ENCODE assay signal across 8 cellular contexts in the genomic region with DNA sequence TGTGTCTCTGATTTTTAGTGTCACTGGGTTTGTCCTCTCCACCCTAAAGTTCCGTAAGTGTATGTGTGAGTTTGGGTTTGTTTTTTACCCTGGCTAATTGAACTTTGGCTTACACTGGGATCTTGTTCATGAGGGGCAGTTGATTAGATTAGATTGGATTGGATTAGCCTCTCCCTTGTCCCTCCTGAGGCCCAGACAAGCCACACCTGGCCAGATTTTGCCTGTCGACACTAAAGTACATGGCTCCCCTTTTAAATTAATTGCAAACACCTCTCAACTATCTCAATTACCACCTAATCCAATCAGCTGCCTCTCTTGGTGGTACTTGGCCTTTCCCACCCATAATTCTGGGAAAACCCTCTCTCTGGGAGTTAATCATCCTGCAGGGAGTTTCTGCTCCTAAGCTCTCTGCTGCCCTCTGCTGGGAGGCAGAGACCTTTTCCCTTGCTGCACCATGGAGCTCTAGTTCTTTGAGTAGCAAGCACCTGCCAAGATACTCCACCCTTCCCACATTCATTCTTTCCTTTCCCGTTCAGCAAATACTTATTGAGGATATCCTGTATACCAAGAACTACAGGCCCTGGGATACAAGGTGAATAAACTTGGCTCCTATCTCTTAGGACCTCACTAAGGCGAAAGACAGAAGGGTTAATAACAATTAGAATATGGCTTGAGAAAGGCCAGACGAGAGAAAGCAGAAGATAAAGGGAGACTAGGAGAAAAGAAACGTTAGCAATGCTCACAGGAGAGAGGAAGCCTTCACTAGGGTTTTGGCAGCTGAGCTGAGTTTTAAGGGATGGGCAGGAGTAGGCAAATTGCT. TPM values are rescaled to one million over a fixed set of nuclear protein-coding genes. Genes with fewer than 3 reads are reported as not detected.
DNase-seq lines count a peak whose midpoint lies in the region; ATAC-seq and TF ChIP-seq lines count a peak whose summit lies in the region.

No MANE protein-coding gene starts in this region.

- CTCF ChIA-PET in A673 (lab: Charles Lee): interaction anchor here (0.9 to 1.4 kb wide), 11 partner anchors 60 to 341 kb away, joined by 3 to 9 read pairs (median 4); partner anchors contain the start of gene MPHOSPH6

- POLR2A ChIA-PET in A673 (lab: Charles Lee; ENCODE audit: low non-redundant PET): no interaction called here

- H3K9me3 Mint-ChIP-seq in activated CD4-positive, alpha-beta T cell treated with anti-CD3 and anti-CD28 coated beads, Interleukin-2, amount 10 ng/mL, durations not matched to agents 24 days and 14 days: no peaks in the 10 kb centered on the region

- no peaks in the 10 kb centered on the region for H3K9me3 ChIP-seq in A673 (ENCODE audit: low read depth, low read length, poor library complexity, severe bottlenecking)
- H3K9me3 ChIP-seq in right lobe of liver: no peaks in the 10 kb centered on the region

- peak; percentile 93 for TF ChIP-seq CTCF in A673 (conservative IDR thresholded peaks at IDR 0.05; ENCODE audit: low read depth, low read length)
- TF ChIP-seq CTCF in right lobe of liver (IDR thresholded peaks at IDR 0.05): peak; percentile 84 to 96 (median 94)

- 41% methylated on average over 5 of the region's 6 CpGs for WGBS in right lobe of liver (ENCODE audit: insufficient coverage, low coverage, low lambda C conversion rate, missing lambda C conversion rate)

- ATAC-seq in right lobe of liver (peak; percentile 96 to 99 (median 96)), GM21528 (IDR thresholded peaks at IDR 0.05; ENCODE audit: low FRiP score, unreplicated experiment) (no peak)

- H3K27ac ChIP-seq in A673 (ENCODE audit: low read depth, low read length, poor library complexity, severe bottlenecking) (no peak overlapping the region), right lobe of liver (no peak overlapping the region)

- DNase-seq in A673 (ENCODE audit: low spot score): peak; percentile 84
- DNase-seq in GM19238 (ENCODE audit: insufficient read length, low spot score): peak; percentile 19
- peak; percentile 41 to 64 for DNase-seq in NCI-H446 (lab: John Stamatoyannopoulos, UW)
- peak; percentile 89 for DNase-seq in activated CD4-positive, alpha-beta T cell treated with anti-CD3 and anti-CD28 coated beads, Interleukin-2, amount 10 ng/mL, durations not matched to agents 24 days and 14 days
- peak; percentile 80 for DNase-seq in dedifferentiated amniotic fluid mesenchymal stem cell (ENCODE audit: extremely low spot score)
- DNase-seq in right lobe of liver: peak; percentile 77 to 80 (median 79)
- peak; percentile 27 to 30 (median 28) for DNase-seq in stimulated activated CD4-positive, alpha-beta T cell treated with anti-CD3 and anti-CD28 coated beads, TNF-alpha, amount 100 ng/mL, for 4 hours (ENCODE audit: low read depth in 3 of 3)

- intact Hi-C loops in A673 (cut with micrococcal nuclease; ENCODE audit: unreplicated experiment): loop anchor here (1.0 to 2.0 kb wide), 3 partner anchors 199 to 340 kb away; no protein-coding TSS in a partner anchor
- intact Hi-C loops in activated CD4-positive, alpha-beta T cell treated with anti-CD3 and anti-CD28 coated beads, Interleukin-2, amount 10 ng/mL, durations not matched to agents 24 days and 14 days (cut with micrococcal nuclease): loop anchor here (1.0 to 5.0 kb wide), 4 partner anchors 58 to 340 kb away; partner anchors contain the start of gene MPHOSPH6
- intact Hi-C loops in right lobe of liver (cut with DNase I): loop anchor here in 1 of 2 donors (5.0 kb wide), 1 partner anchor 203 kb away; no protein-coding TSS in a partner anchor

- no peak overlapping the region for H3K4me3 Mint-ChIP-seq in activated CD4-positive, alpha-beta T cell treated with anti-CD3 and anti-CD28 coated beads, Interleukin-2, amount 10 ng/mL, durations not matched to agents 24 days and 14 days

- H3K27me3 Mint-ChIP-seq in activated CD4-positive, alpha-beta T cell treated with anti-CD3 and anti-CD28 coated beads, Interleukin-2, amount 10 ng/mL, durations not matched to agents 24 days and 14 days: peaks cover 21% of the 10 kb centered on the region

- H3K36me3 ChIP-seq in A673 (ENCODE audit: insufficient read depth, low read length, poor library complexity, severe bottlenecking): no peaks in the 10 kb centered on the region
- no peaks in the 10 kb centered on the region for H3K36me3 ChIP-seq in right lobe of liver

- H3K27ac Mint-ChIP-seq in activated CD4-positive, alpha-beta T cell treated with anti-CD3 and anti-CD28 coated beads, Interleukin-2, amount 10 ng/mL, durations not matched to agents 24 days and 14 days: no peak overlapping the region

- no peaks in the 10 kb centered on the region for H3K4me1 ChIP-seq in A673 (ENCODE audit: insufficient read depth, low read length, poor library complexity, severe bottlenecking)
- H3K4me1 ChIP-seq in right lobe of liver: no peaks in the 10 kb centered on the region

- H3K36me3 Mint-ChIP-seq in activated CD4-positive, alpha-beta T cell treated with anti-CD3 and anti-CD28 coated beads, Interleukin-2, amount 10 ng/mL, durations not matched to agents 24 days and 14 days (ENCODE audit: low read depth): no peaks in the 10 kb centered on the region

- no peak overlapping the region for H3K4me3 ChIP-seq in A673 (ENCODE audit: low read depth, low read length, poor library complexity, severe bottlenecking)
- H3K4me3 ChIP-seq in right lobe of liver: no peak overlapping the region

- H3K27me3 ChIP-seq in A673 (replicated peaks; ENCODE audit: insufficient read depth, low read depth, low read length, poor library complexity) (no peaks in the 10 kb centered on the region), right lobe of liver (no peaks in the 10 kb centered on the region)

- no TSS peak for BruUV-seq in A673 (replicated peaks; lab: Mats Ljungman, UMichigan)

- H3K4me1 Mint-ChIP-seq in activated CD4-positive, alpha-beta T cell treated with anti-CD3 and anti-CD28 coated beads, Interleukin-2, amount 10 ng/mL, durations not matched to agents 24 days and 14 days: no peaks in the 10 kb centered on the region

- no peak for TF ChIP-seq POLR2A in right lobe of liver (IDR thresholded peaks at IDR 0.05)

RNA-seq across cellular contexts. Expression of gene MPHOSPH6, which starts 60.0 kb away (rescaled TPM):
- total RNA-seq in A673 (2021) (65.9 and 74.4 TPM in 2 replicates), right lobe of liver (10 to 100 TPM in 3 of 6 experiments, 1 to 10 TPM in 3; 5.0 to 22.1 (median 9.4) TPM)
- 54.1 and 54.8 TPM in 2 replicates for total RNA-seq in activated CD4-positive, alpha-beta T cell treated with anti-CD3 and anti-CD28 coated beads, Interleukin-2, amount 10 ng/mL, durations not matched to agents 24 days and 14 days

Comparison
In these comparisons a context has a peak if more than half of its experiments do, and no peak if none do; other contexts are left out.
1. DNase-seq: peak in every context shown above with its lines; median percentile 89 in activated CD4-positive, alpha-beta T cell treated with anti-CD3 and anti-CD28 coated beads, Interleukin-2, amount 10 ng/mL, durations not matched to agents 24 days and 14 days; 84 in A673; 80 in dedifferentiated amniotic fluid mesenchymal stem cell; 79 in right lobe of liver; 52 in NCI-H446; 28 in stimulated activated CD4-positive, alpha-beta T cell treated with anti-CD3 and anti-CD28 coated beads, TNF-alpha, amount 100 ng/mL, for 4 hours; 19 in GM19238.